8 cellular contexts compared by ENCODE assay signal in genomic region chr3:23762214-23763039, GRCh38. TPM values are rescaled to one million over a fixed set of nuclear protein-coding genes. Genes with fewer than 3 reads are reported as not detected.
A peak's percentile ranks its signal among the peaks of the same experiment; 100 is the strongest.
DNase-seq lines count a peak whose midpoint lies in the region; ATAC-seq, FAIRE-seq and TF ChIP-seq lines count a peak whose summit lies in the region.

No MANE protein-coding gene starts in this region.

- H3K4me3 ChIP-seq in GM12878: peak overlapping the region; percentile 50; the same call in 1 of the 2 replicates
- no peak overlapping the region for H3K4me3 ChIP-seq in HepG2 (replicated peaks in 1 of 3; ENCODE audit: insufficient read depth in 1 of 3, low read depth in 2 of 3, low read length in 3 of 3)

- H3K4me1 ChIP-seq in GM12878 (ENCODE audit: control insufficient read depth, insufficient read depth, low read length) (peaks cover 37% of the 10 kb centered on the region), HepG2 (ENCODE audit: insufficient read depth, low read length) (no peaks in the 10 kb centered on the region)

- RAD21 ChIA-PET in GM12878 (lab: Charles Lee; ENCODE audit: unreplicated experiment): interaction anchor here (0.6 to 4.7 kb wide), 23 partner anchors 30 to 554 kb away, joined by 3 to 26 read pairs (median 6); no protein-coding TSS in a partner anchor

- no peak overlapping the region for H3K27ac Mint-ChIP-seq in activated naive CD4-positive, alpha-beta T cell treated with anti-CD3 and anti-CD28 coated beads, Interleukin-2, amount 50 U/mL, for 72 hours
- H3K27ac Mint-ChIP-seq in activated naive CD4-positive, alpha-beta T cell treated with anti-CD3 and anti-CD28 coated beads for 36 hours: no peak overlapping the region
- H3K27ac Mint-ChIP-seq in stimulated activated naive B cell treated with anti-CD40 and anti-IgM and Interleukin-4, amounts not matched to agents 10 μg/mL and 1 μg/mL and 100 μg/mL, for 72 hours: peak overlapping the region; percentile 56

- H3K79me2 ChIP-seq in GM12878 (ENCODE audit: control insufficient read depth, insufficient read depth, low read length) (no peaks in the 10 kb centered on the region), HepG2 (ENCODE audit: insufficient read depth, low read length) (no peaks in the 10 kb centered on the region)

- no peak for TF ChIP-seq POLR2A in GM12878 (IDR thresholded peaks at IDR 0.05; ENCODE audit: low read depth, low read length)
- TF ChIP-seq POLR2A in HepG2 (IDR thresholded peaks at IDR 0.05; ENCODE audit: insufficient read depth in 1 of 2, low read depth in 2 of 2, low read length in 2 of 2): no peak

- intact Hi-C loops in activated naive CD4-positive, alpha-beta T cell treated with anti-CD3 and anti-CD28 coated beads for 36 hours (cut with micrococcal nuclease): loop anchor here (5.0 kb wide), 1 partner anchor 845 kb away; no protein-coding TSS in a partner anchor
- intact Hi-C loops in GM12878 (cut with micrococcal nuclease; ENCODE audit: unreplicated experiment): loop anchor here (2.0 to 5.0 kb wide), 4 partner anchors 104 to 560 kb away; partner anchors contain the start of genes NR1D2 and UBE2E2
- intact Hi-C loops in HepG2 (cut with micrococcal nuclease; ENCODE audit: unreplicated experiment): loop anchor here (5.0 kb wide), 1 partner anchor 580 kb away; no protein-coding TSS in a partner anchor

- CTCF ChIA-PET in activated naive CD4-positive, alpha-beta T cell treated with anti-CD3 and anti-CD28 coated beads for 36 hours (lab: Charles Lee): interaction anchor here (0.9 kb wide), 1 partner anchor 799 kb away, joined by 3 read pairs; no protein-coding TSS in a partner anchor
- CTCF ChIA-PET in GM12878 (lab: Yijun Ruan, JAX): interaction anchor here (0.6 to 3.3 kb wide), 20 partner anchors 9 to 802 kb away, joined by 3 to 17 read pairs (median 3); no protein-coding TSS in a partner anchor
- CTCF ChIA-PET in HepG2 (lab: Yijun Ruan, JAX; ENCODE audit: low intra/inter-chr PET ratio, low total read pairs): no interaction called here

- H3K27ac ChIP-seq in GM12878 (ENCODE audit: control insufficient read depth, insufficient read depth): peak overlapping the region; percentile 51
- no peak overlapping the region for H3K27ac ChIP-seq in HepG2 (ENCODE audit: extremely low read length, insufficient read depth, low read length)

- H3K4me2 ChIP-seq in GM12878 (ENCODE audit: control insufficient read depth, insufficient read depth): peak overlapping the region; percentile 70
- no peak overlapping the region for H3K4me2 ChIP-seq in HepG2 (ENCODE audit: low read depth, low read length)

- H3K27me3 Mint-ChIP-seq in activated naive CD4-positive, alpha-beta T cell treated with anti-CD3 and anti-CD28 coated beads for 36 hours (ENCODE audit: low read depth): peaks cover 5% of the 10 kb centered on the region
- no peaks in the 10 kb centered on the region for H3K27me3 Mint-ChIP-seq in stimulated activated naive B cell treated with anti-CD40 and anti-IgM and Interleukin-4, amounts not matched to agents 10 μg/mL and 1 μg/mL and 100 μg/mL, for 72 hours

- H3K9me3 Mint-ChIP-seq in activated naive CD4-positive, alpha-beta T cell treated with anti-CD3 and anti-CD28 coated beads, Interleukin-2, amount 50 U/mL, for 72 hours: no peaks in the 10 kb centered on the region
- H3K9me3 Mint-ChIP-seq in activated naive CD4-positive, alpha-beta T cell treated with anti-CD3 and anti-CD28 coated beads for 36 hours: no peaks in the 10 kb centered on the region
- no peaks in the 10 kb centered on the region for H3K9me3 Mint-ChIP-seq in stimulated activated naive B cell treated with anti-CD40 and anti-IgM and Interleukin-4, amounts not matched to agents 10 μg/mL and 1 μg/mL and 100 μg/mL, for 72 hours

- no peak overlapping the region for H3K4me3 Mint-ChIP-seq in activated naive CD4-positive, alpha-beta T cell treated with anti-CD3 and anti-CD28 coated beads for 36 hours
- H3K4me3 Mint-ChIP-seq in stimulated activated naive B cell treated with anti-CD40 and anti-IgM and Interleukin-4, amounts not matched to agents 10 μg/mL and 1 μg/mL and 100 μg/mL, for 72 hours: peak overlapping the region; percentile 67

- no peaks in the 10 kb centered on the region for H4K20me1 ChIP-seq in GM12878 (ENCODE audit: control insufficient read depth, insufficient read depth)
- no peaks in the 10 kb centered on the region for H4K20me1 ChIP-seq in HepG2 (ENCODE audit: insufficient read depth, low read length)

- FAIRE-seq in GM12878 (lab: Jason Lieb, UNC): peak; percentile 95
- FAIRE-seq in HepG2 (lab: Jason Lieb, UNC): no peak

- H3K9me3 ChIP-seq in GM12878 (replicated peaks; ENCODE audit: control insufficient read depth, insufficient read depth, low read length) (no peaks in the 10 kb centered on the region), HepG2 (ENCODE audit: low read length) (no peaks in the 10 kb centered on the region)

- H3K36me3 Mint-ChIP-seq in activated naive CD4-positive, alpha-beta T cell treated with anti-CD3 and anti-CD28 coated beads, Interleukin-2, amount 50 U/mL, for 72 hours: no peaks in the 10 kb centered on the region
- H3K36me3 Mint-ChIP-seq in activated naive CD4-positive, alpha-beta T cell treated with anti-CD3 and anti-CD28 coated beads for 36 hours (ENCODE audit: low read depth): no peaks in the 10 kb centered on the region
- no peaks in the 10 kb centered on the region for H3K36me3 Mint-ChIP-seq in stimulated activated naive B cell treated with anti-CD40 and anti-IgM and Interleukin-4, amounts not matched to agents 10 μg/mL and 1 μg/mL and 100 μg/mL, for 72 hours

- DNase-seq in activated naive CD4-positive, alpha-beta T cell treated with anti-CD3 and anti-CD28 coated beads, Interleukin-2, amount 50 U/mL, for 72 hours (ENCODE audit: low spot score in 2 of 2): no peak
- no peak for DNase-seq in activated naive CD4-positive, alpha-beta T cell treated with anti-CD3 and anti-CD28 coated beads for 36 hours
- DNase-seq in GM12878 (ENCODE audit: low read depth, low spot score) (peak; percentile 85), HepG2 (ENCODE audit: low spot score) (no peak), AG08396 (ENCODE audit: low spot score) (no peak), NCI-H146 treated with DMSO at 0.1 percent for 48 hours (lab: John Stamatoyannopoulos, UW; ENCODE audit: unreplicated experiment) (no peak)
- DNase-seq in stimulated activated naive B cell treated with anti-CD40 and anti-IgM and Interleukin-4, amounts not matched to agents 10 μg/mL and 1 μg/mL and 100 μg/mL, for 72 hours: no peak

- TF ChIP-seq EP300 in GM12878 (IDR thresholded peaks at IDR 0.05; ENCODE audit: borderline replicate concordance in 1 of 2, control insufficient read depth in 1 of 2, low read depth in 2 of 2, low read length in 2 of 2): peak in 1 of 2 experiments; percentile 70; a peak in 1 of 4 replicates
- no peak for TF ChIP-seq EP300 in HepG2 (IDR thresholded peaks at IDR 0.05; ENCODE audit: low read depth in 2 of 2, low read length in 2 of 2)
- TF ChIP-seq EP300 in HepG2 (CRISPR knock-in tag; IDR thresholded peaks at IDR 0.05; ENCODE audit: borderline replicate concordance): no peak

- TF ChIP-seq RAD21 in GM12878 (IDR thresholded peaks at IDR 0.05; ENCODE audit: insufficient read depth, low read depth, low read length): peak; percentile 24; the same call in 1 of the 2 replicates
- no peak for TF ChIP-seq RAD21 in HepG2 (CRISPR knock-in tag; IDR thresholded peaks at IDR 0.05)

- SMC1A ChIA-PET in GM12878 (lab: Charles Lee; ENCODE audit: uncharacterized antibody, unreplicated experiment): interaction anchor here (0.6 to 5.3 kb wide), 38 partner anchors 9 to 840 kb away, joined by 3 to 36 read pairs (median 4); no protein-coding TSS in a partner anchor

- H3K36me3 ChIP-seq in GM12878 (ENCODE audit: control insufficient read depth in 2 of 2, insufficient read depth in 2 of 2, low read length in 1 of 2) (no peaks in the 10 kb centered on the region), HepG2 (replicated peaks in 1 of 2; ENCODE audit: control insufficient read depth in 1 of 2, insufficient read depth in 2 of 2, low read length in 2 of 2) (no peaks in the 10 kb centered on the region)

- in situ Hi-C loops in GM12878 (cut with MboI) (no loop called here), HepG2 (cut with HindIII; ENCODE audit: extremely low pct_ligation_motif_present, low pct_unique_long_range_greater_than_20kb) (no loop called here)

- POLR2A ChIA-PET in GM12878 (lab: Charles Lee) (interaction anchor here (0.7 to 1.3 kb wide), 3 partner anchors 9 to 526 kb away, joined by 3 to 4 read pairs (median 3); no protein-coding TSS in a partner anchor), HepG2 (lab: Yijun Ruan, JAX) (no interaction called here)

- no TSS peak for BruUV-seq in GM12878 (replicated peaks; lab: Mats Ljungman, UMichigan)
- no TSS peak for BruUV-seq in HepG2 (replicated peaks; lab: Mats Ljungman, UMichigan)

- TF ChIP-seq CTCF in GM12878 (IDR thresholded peaks at IDR 0.05 in 2 of 3, conservative IDR thresholded peaks at IDR 0.05 in 1 of 3; ENCODE audit: control insufficient read depth in 2 of 3, extremely low read depth in 1 of 3, insufficient read depth in 1 of 3, low read depth in 3 of 3, low read length in 3 of 3): peak in 2 of 3 experiments; percentile 1 to 5; a peak in 1 of 6 replicates
- no peak for TF ChIP-seq CTCF in HepG2 (CRISPR knock-in tag; IDR thresholded peaks at IDR 0.05)

- 2% methylated on average over 11 of the region's 11 CpGs for WGBS in GM12878 (ENCODE audit: insufficient coverage, insufficient replicate concordance, low lambda C conversion rate, missing lambda C conversion rate)
- WGBS in HepG2 (ENCODE audit: low lambda C conversion rate): 33% methylated on average over 11 of the region's 11 CpGs

- H3K27me3 ChIP-seq in GM12878 (replicated peaks in 1 of 2; ENCODE audit: control insufficient read depth in 2 of 2, insufficient read depth in 2 of 2, low read length in 1 of 2) (no peaks in the 10 kb centered on the region), HepG2 (ENCODE audit: control insufficient read depth in 1 of 2, insufficient read depth in 2 of 2, low read length in 2 of 2) (peaks cover 0 to 6% of the 10 kb centered on the region in 2 experiments; a peak in 1 of 5 replicates)

- H2AFZ ChIP-seq in GM12878 (ENCODE audit: control insufficient read depth, low read depth, low read length) (peak overlapping the region; percentile 82), HepG2 (ENCODE audit: low read length) (no peak overlapping the region)

- peaks cover 24% of the 10 kb centered on the region for H3K4me1 Mint-ChIP-seq in activated naive CD4-positive, alpha-beta T cell treated with anti-CD3 and anti-CD28 coated beads for 36 hours (ENCODE audit: low read depth)
- H3K4me1 Mint-ChIP-seq in stimulated activated naive B cell treated with anti-CD40 and anti-IgM and Interleukin-4, amounts not matched to agents 10 μg/mL and 1 μg/mL and 100 μg/mL, for 72 hours: peaks cover 35 to 40% of the 10 kb centered on the region in 2 donors

- 0 out of 2 replicates have a peak overlapping the region, but pooled peaks have one; percentile 1 for H3K9ac ChIP-seq in GM12878 (ENCODE audit: control insufficient read depth, insufficient read depth, low read length)
- no peak overlapping the region for H3K9ac ChIP-seq in HepG2 (ENCODE audit: insufficient read depth, low read depth, low read length)

- ATAC-seq in activated naive CD4-positive, alpha-beta T cell treated with anti-CD3 and anti-CD28 coated beads, Interleukin-2, amount 50 U/mL, for 72 hours: peak; percentile 28 to 79
- ATAC-seq in HG02973 (IDR thresholded peaks at IDR 0.05; ENCODE audit: unreplicated experiment) (peak; percentile 86), GM12878 (peak; percentile 87), HepG2 (no peak)
- ATAC-seq in stimulated activated naive B cell treated with anti-CD40 and anti-IgM and Interleukin-4, amounts not matched to agents 10 μg/mL and 1 μg/mL and 100 μg/mL, for 72 hours (replicated peaks): peak; percentile 49 to 63

RNA-seq across cellular contexts. Expression of gene UBE2E1, which starts 43.3 kb away (rescaled TPM):
- 10 to 100 TPM; 29.6 to 82.2 TPM for total RNA-seq in activated naive CD4-positive, alpha-beta T cell treated with anti-CD3 and anti-CD28 coated beads, Interleukin-2, amount 50 U/mL, for 72 hours
- total RNA-seq in activated naive CD4-positive, alpha-beta T cell treated with anti-CD3 and anti-CD28 coated beads for 36 hours: 10 to 100 TPM; 66.0 to 66.6 TPM
- total RNA-seq in GM12878 (2013; cell fraction: nucleolus; rRNA removed): 149 and 156 TPM in 2 replicates
- 110 and 129 TPM in 2 replicates for total RNA-seq in GM12878 (2014; rRNA removed)
- 230 and 236 TPM in 2 replicates for total RNA-seq in GM12878 (2014; rRNA removed; fragmentation: Illumina TruSeq; extraction: Trizol)
- total RNA-seq in GM12878 (2021): 162 and 167 TPM in 2 replicates
- 122 TPM for polyA plus RNA-seq in GM12878 (2011; ENCODE audit: low read depth)
- polyA plus RNA-seq in GM12878 (2011; rRNA removed): 425 and 698 TPM in 2 replicates
- 160 and 172 TPM in 2 replicates for polyA plus RNA-seq in GM12878 (2011; cell fraction: cytosol; rRNA removed)
- polyA plus RNA-seq in GM12878 (2011; cell fraction: nucleus; rRNA removed): 186 and 224 TPM in 2 replicates
- 192 and 242 TPM in 2 replicates for polyA plus RNA-seq in GM12878 (2012)
- polyA plus RNA-seq in GM12878 (2014; fragmentation: Illumina TruSeq; extraction: Trizol): 282 and 450 TPM in 2 replicates
- 100 to 1,000 TPM; 113 to 128 TPM for polyA plus RNA-seq in GM12878 (2014; fragmentation: Nextera tagmentation; extraction: Ambion mirVana)
- 159 and 202 TPM in 2 replicates for polyA plus RNA-seq in GM12878 (2014; rRNA removed)
- polyA plus RNA-seq in GM12878 (2016; fragmentation: Nextera tagmentation; extraction: Ambion mirVana): 10 to 100 TPM; 18.7 to 21.8 TPM
- 126 and 154 TPM in 2 replicates for polyA minus RNA-seq in GM12878 (2011; rRNA and poly(A)+ RNA removed)
- polyA minus RNA-seq in GM12878 (2011; cell fraction: cytosol; rRNA and poly(A)+ RNA removed): 57.1 and 82.3 TPM in 2 replicates
- 84.7 and 98.8 TPM in 2 replicates for polyA minus RNA-seq in GM12878 (2011; cell fraction: nucleus; rRNA and poly(A)+ RNA removed)
- total RNA-seq in HepG2 (2016; rRNA removed; fragmentation: Illumina TruSeq; extraction: Trizol): 61.8 and 82.6 TPM in 2 replicates
- total RNA-seq in HepG2 (2016; cell fraction: cytosol; rRNA removed; fragmentation: Illumina TruSeq; extraction: Trizol; ENCODE audit: low read depth): 27.8 and 29.8 TPM in 2 replicates
- total RNA-seq in HepG2 (2016; cell fraction: insoluble cytoplasmic fraction; rRNA removed; fragmentation: Illumina TruSeq; extraction: Trizol): 56.6 and 91.5 TPM in 2 replicates
- total RNA-seq in HepG2 (2016; cell fraction: membrane; rRNA removed; fragmentation: Illumina TruSeq; extraction: Trizol): 51.7 and 51.8 TPM in 2 replicates
- 40.2 and 43.9 TPM in 2 replicates for total RNA-seq in HepG2 (2016; cell fraction: nucleus; rRNA removed; fragmentation: Illumina TruSeq; extraction: Trizol)
- 55.4 and 56.2 TPM in 2 replicates for polyA plus RNA-seq in HepG2 (2011; rRNA removed)
- polyA plus RNA-seq in HepG2 (2011; cell fraction: cytosol; rRNA removed): 25.3 and 41.0 TPM in 2 replicates
- 24.4 and 30.9 TPM in 2 replicates for polyA plus RNA-seq in HepG2 (2011; cell fraction: nucleus; rRNA removed)
- 65.9 and 73.0 TPM in 2 replicates for polyA plus RNA-seq in HepG2 (2012)
- 40.2 and 48.2 TPM in 2 replicates for polyA plus RNA-seq in HepG2 (2016; cell fraction: cytosol; fragmentation: Illumina TruSeq; extraction: Trizol; ENCODE audit: low read depth)
- 112 and 129 TPM in 2 replicates for polyA plus RNA-seq in HepG2 (2016; cell fraction: insoluble cytoplasmic fraction; fragmentation: Illumina TruSeq; extraction: Trizol; ENCODE audit: low read depth)
- polyA plus RNA-seq in HepG2 (2016; cell fraction: membrane; fragmentation: Illumina TruSeq; extraction: Trizol; ENCODE audit: low read depth): 57.7 and 60.5 TPM in 2 replicates
- polyA plus RNA-seq in HepG2 (2016; cell fraction: nucleus; fragmentation: Illumina TruSeq; extraction: Trizol; ENCODE audit: insufficient read depth, low read depth): 73.6 and 78.6 TPM in 2 replicates
- polyA minus RNA-seq in HepG2 (2011; rRNA and poly(A)+ RNA removed; ENCODE audit: low replicate concordance): 26.6 and 37.3 TPM in 2 replicates
- 24.6 and 36.0 TPM in 2 replicates for polyA minus RNA-seq in HepG2 (2011; cell fraction: cytosol; rRNA and poly(A)+ RNA removed)
- polyA minus RNA-seq in HepG2 (2011; cell fraction: nucleus; rRNA and poly(A)+ RNA removed): 47.8 and 70.1 TPM in 2 replicates
